Comparison of ENCODE assay signal across 23 cellular contexts in the genomic region with DNA sequence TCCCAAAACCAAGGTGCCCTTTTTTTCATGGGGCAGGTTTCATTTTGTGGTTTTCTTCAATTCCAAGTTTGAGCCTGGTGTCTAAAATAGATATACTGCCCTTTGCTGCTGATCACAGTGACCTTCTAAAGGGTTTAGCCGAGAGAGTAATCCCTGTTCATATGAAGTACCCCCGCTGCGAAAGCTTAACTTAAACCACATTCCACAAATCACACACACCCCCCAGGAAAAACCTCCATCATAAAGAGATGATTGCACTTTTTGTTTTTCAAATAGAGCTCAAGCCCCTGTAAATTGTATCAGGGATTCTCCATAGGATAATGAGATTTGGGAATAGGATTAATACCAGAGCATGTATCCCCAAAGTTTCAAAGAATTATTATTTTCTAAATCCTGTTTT.
"Had no signal": no experiment of that assay in that cellular context is flagged by ENCODE, and none has a peak within 500 bp of the region (broad histone marks: within the 10 kb centered on the region; RNA-seq: fewer than 3 reads in every experiment).

No MANE protein-coding gene starts in this region.

- H3K36me3 ChIP-seq: esophagus squamous epithelium, heart right ventricle, neutrophil, right lobe of liver, thoracic aorta, vagina had no signal

- H3K4me3 ChIP-seq: esophagus squamous epithelium, heart right ventricle, right lobe of liver, thoracic aorta, vagina had no signal

- H3K27me3 ChIP-seq: esophagus squamous epithelium, heart right ventricle, neutrophil, right lobe of liver, vagina had no signal

- DNase-seq: activated CD4-positive, alpha-beta T cell treated with anti-CD3 and anti-CD28 coated beads for 1 hour; activated CD4-positive, alpha-beta T cell treated with anti-CD3 and anti-CD28 coated beads, Interleukin-2, amount 10 ng/mL, durations not matched to agents 7 days and 5 days; activated CD8-positive, alpha-beta T cell treated with anti-CD3 and anti-CD28 coated beads for 36 hours; activated gamma-delta T cell treated with Interleukin-2 at 50 U/mL for 16 hours; activated naive CD4-positive, alpha-beta T cell treated with anti-CD3 and anti-CD28 coated beads, Interleukin-2, amount 50 U/mL, for 16 hours; activated T-cell treated with anti-CD3 and anti-CD28 coated beads, Interleukin-2, amount 50 U/mL, for 4 hours; amniotic stem cell; caudate nucleus; esophagus squamous epithelium; foreskin melanocyte; heart right ventricle; left cardiac atrium; left ventricle myocardium superior; right lobe of liver; stimulated activated CD4-positive, alpha-beta T cell treated with anti-CD3 and anti-CD28 coated beads, Interleukin-4, amount 100 ng/mL, for 24 hours; T-helper 2 cell; trophoblast cell had no signal

- H3K4me1 ChIP-seq: esophagus squamous epithelium, right lobe of liver, vagina had no signal

- ATAC-seq: activated CD8-positive, alpha-beta T cell treated with anti-CD3 and anti-CD28 coated beads for 36 hours; activated T-cell treated with anti-CD3 and anti-CD28 coated beads, Interleukin-2, amount 50 U/mL, for 4 hours; activated T-helper 17 cell treated with anti-CD3 and anti-CD28 coated beads, Interleukin-2, amount 50 U/mL, for 72 hours; heart right ventricle; left cardiac atrium; left ventricle myocardium superior; right lobe of liver; stimulated activated effector memory CD8-positive, alpha-beta T cell treated with anti-CD3 and anti-CD28 coated beads, Interleukin-12 subunit alpha, Interleukin-12 subunit beta, amount 100 ng/mL, for 72 hours had no signal

- H3K27ac ChIP-seq: epithelial cell of prostate, esophagus squamous epithelium, heart right ventricle, neutrophil, right lobe of liver, thoracic aorta, vagina had no signal

- H3K9me3 ChIP-seq: esophagus squamous epithelium, heart right ventricle, neutrophil, right lobe of liver, thoracic aorta, vagina had no signal
